Comparison of ENCODE assay signal across 21 cellular contexts in the genomic region with DNA sequence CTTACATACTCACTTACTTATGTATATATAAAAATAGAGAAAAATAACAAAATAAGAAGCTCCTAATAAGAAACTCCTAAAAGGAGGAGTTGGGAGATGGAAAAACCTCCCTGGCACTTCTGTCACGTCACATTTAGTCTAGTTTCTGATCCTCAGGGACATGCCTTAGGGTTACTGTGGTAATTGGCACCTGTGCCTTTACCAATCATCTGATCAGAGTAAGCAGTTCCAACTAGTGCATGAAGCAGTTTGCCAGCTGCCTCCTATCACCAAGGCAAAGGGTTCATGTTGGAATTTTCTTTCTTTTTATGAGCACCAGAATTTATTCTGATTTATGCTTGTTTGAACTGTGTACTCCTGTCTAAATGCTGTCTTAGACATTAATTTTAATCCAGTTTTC.
"Had no signal": no experiment of that assay in that cellular context is flagged by ENCODE, and none has a peak within 500 bp of the region (broad histone marks: within the 10 kb centered on the region; RNA-seq: fewer than 3 reads in every experiment).

No MANE protein-coding gene starts in this region.

- DNase-seq: activated CD4-positive, alpha-beta T cell treated with anti-CD3 and anti-CD28 coated beads, Interleukin-2, amount 10 ng/mL, durations not matched to agents 24 days and 14 days; activated CD8-positive, alpha-beta T cell treated with anti-CD3 and anti-CD28 coated beads for 36 hours; activated naive CD4-positive, alpha-beta T cell; activated naive CD8-positive, alpha-beta T cell treated with anti-CD3 and anti-CD28 coated beads, Interleukin-2, amount 10 ng/mL, durations not matched to agents 7 days and 5 days; activated T-cell treated with anti-CD3 and anti-CD28 coated beads, Interleukin-2, amount 50 U/mL, for 1 hour; caudate nucleus; endodermal cell; foreskin melanocyte; glutamatergic neuron; islet precursor cell; left colon; mammary epithelial cell; naive thymus-derived CD4-positive, alpha-beta T cell; psoas muscle; right lobe of liver; stimulated activated naive B cell treated with anti-CD40 and anti-IgM and Interleukin-4, amounts not matched to agents 10 μg/mL and 1 μg/mL and 100 μg/mL, for 72 hours; T1000; upper lobe of right lung had no signal

- H3K36me3 ChIP-seq: neural progenitor cell, right lobe of liver, upper lobe of right lung had no signal

- H3K27me3 ChIP-seq: body of pancreas, neural progenitor cell, right lobe of liver, upper lobe of right lung had no signal

- H3K4me1 ChIP-seq: neural progenitor cell, right lobe of liver, upper lobe of right lung had no signal

- H3K27ac ChIP-seq: body of pancreas, epithelial cell of prostate, neural progenitor cell, psoas muscle, right lobe of liver, upper lobe of right lung had no signal

- H3K9me3 ChIP-seq: body of pancreas, psoas muscle, right lobe of liver, upper lobe of right lung had no signal

- H3K4me3 ChIP-seq: body of pancreas, neural progenitor cell, psoas muscle, right lobe of liver, upper lobe of right lung had no signal
